In the genomic region with DNA sequence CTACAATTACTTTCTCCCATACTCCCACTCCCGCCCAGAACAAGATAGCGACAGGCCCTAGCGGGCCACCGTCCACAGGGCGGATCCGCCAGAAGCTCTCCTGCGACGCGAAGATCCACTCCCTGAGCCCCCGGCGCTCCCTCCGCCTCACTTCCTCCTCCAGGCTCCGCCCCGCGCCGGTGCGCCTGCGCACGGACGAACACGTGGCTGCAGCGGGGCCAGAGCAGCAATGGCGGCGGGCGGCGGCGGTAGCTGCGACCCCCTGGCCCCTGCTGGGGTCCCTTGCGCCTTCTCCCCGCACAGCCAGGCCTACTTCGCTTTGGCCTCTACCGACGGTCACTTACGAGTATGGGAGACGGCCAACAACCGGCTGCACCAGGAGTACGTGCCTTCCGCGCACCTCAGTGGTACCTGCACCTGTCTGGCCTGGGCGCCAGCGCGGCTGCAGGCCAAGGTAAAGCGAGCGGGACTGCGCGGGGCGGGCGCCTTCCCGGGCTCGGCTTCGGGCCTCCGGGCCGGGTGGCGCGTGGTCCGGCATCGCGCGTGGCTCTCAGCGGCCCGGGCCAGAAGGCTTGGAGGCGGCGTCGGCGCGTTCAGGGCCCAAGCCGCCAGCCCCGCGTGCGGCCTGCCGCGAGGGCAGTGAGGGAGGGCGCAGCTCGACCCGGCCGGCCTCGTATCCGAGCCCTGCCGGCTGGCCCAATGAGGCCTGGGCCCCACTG, we compare ENCODE assay signal across 8 cellular contexts. TPM values are rescaled to one million over a fixed set of nuclear protein-coding genes. Genes with fewer than 3 reads are reported as not detected.
DNase-seq lines count a peak whose midpoint lies in the region; FAIRE-seq and TF ChIP-seq lines count a peak whose summit lies in the region.

A gene with protein sequence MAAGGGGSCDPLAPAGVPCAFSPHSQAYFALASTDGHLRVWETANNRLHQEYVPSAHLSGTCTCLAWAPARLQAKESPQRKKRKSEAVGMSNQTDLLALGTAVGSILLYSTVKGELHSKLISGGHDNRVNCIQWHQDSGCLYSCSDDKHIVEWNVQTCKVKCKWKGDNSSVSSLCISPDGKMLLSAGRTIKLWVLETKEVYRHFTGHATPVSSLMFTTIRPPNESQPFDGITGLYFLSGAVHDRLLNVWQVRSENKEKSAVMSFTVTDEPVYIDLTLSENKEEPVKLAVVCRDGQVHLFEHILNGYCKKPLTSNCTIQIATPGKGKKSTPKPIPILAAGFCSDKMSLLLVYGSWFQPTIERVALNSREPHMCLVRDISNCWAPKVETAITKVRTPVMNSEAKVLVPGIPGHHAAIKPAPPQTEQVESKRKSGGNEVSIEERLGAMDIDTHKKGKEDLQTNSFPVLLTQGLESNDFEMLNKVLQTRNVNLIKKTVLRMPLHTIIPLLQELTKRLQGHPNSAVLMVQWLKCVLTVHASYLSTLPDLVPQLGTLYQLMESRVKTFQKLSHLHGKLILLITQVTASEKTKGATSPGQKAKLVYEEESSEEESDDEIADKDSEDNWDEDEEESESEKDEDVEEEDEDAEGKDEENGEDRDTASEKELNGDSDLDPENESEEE (plus strand): TSS at position 198 of the 719 bp plus-strand sequence. CDS start 32 bp downstream, at position 230.

- no peaks in the 10 kb centered on the region for H3K9me3 ChIP-seq in neutrophil

- CTCF ChIA-PET in HEK293T (lab: Yijun Ruan, JAX) = no interaction called here

- no peak for FAIRE-seq in frontal cortex (lab: Jason Lieb, UNC)

- DNase-seq in GF-D8 (lab: John Stamatoyannopoulos, UW) (peak; percentile 98), HEK293T (ENCODE audit: extremely low spot score) (peak; percentile 97), MV-4-11 (lab: John Stamatoyannopoulos, UW) (peak; percentile 99), SK-MEL-5 (ENCODE audit: low read depth, low spot score) (peak; percentile 100), frontal cortex (ENCODE audit: low spot score in 2 of 2) (peak; percentile 94 to 96), substantia nigra (lab: John Stamatoyannopoulos, UW) (peak; percentile 78 to 98 (median 94))
- DNase-seq in activated naive CD4-positive, alpha-beta T cell treated with Interleukin-2 at 50 U/mL for 16 hours = peak; percentile 98

- peak within 1 kb of the TSS; percentile 77 to 91 for H3K4me3 ChIP-seq in neutrophil (ENCODE audit: low read depth in 1 of 2, low read length in 1 of 2)

- TF ChIP-seq CTCF in neutrophil (IDR thresholded peaks at IDR 0.05) = peak; percentile 21

- peak within 1 kb of the TSS; percentile 74 for H3K27ac ChIP-seq in neutrophil
- H3K27ac ChIP-seq in substantia nigra (ENCODE audit: low read depth, low read length, poor library complexity, severe bottlenecking) = peak within 1 kb of the TSS; percentile 35

- no peaks in the 10 kb centered on the region for H3K36me3 ChIP-seq in neutrophil

- POLR2A ChIA-PET in HEK293T (lab: Yijun Ruan, JAX) = interaction anchor here (1.1 to 3.8 kb wide), 5 partner anchors 11 to 34 kb away, joined by 3 to 22 read pairs (median 4); a partner anchor contains a TSS

- in situ Hi-C loops in SK-MEL-5 (cut with HindIII; ENCODE audit: low pct_unique_long_range_greater_than_20kb, low sequenced_read_pairs) = no loop called here

- peaks cover 22% of the 10 kb centered on the region for H3K27me3 ChIP-seq in neutrophil

- peaks cover 10 to 12% of the 10 kb centered on the region in 2 experiments for H3K4me1 ChIP-seq in neutrophil (ENCODE audit: control insufficient read depth in 1 of 2, insufficient read depth in 1 of 2, low read depth in 1 of 2, low read length in 1 of 2)

TF ChIP-seq in HEK293T, 16 proteins besides CTCF, POLR2A, EP300 and RAD21:
- peak; percentile 68 for TF ChIP-seq L3MBTL2 (conservative IDR thresholded peaks at IDR 0.05)
- TF ChIP-seq ZNF384 (IDR thresholded peaks at IDR 0.05) = 0 out of 2 replicates have a peak, but pooled peaks have one; percentile 16
- TF ChIP-seq TARDBP (IDR thresholded peaks at IDR 0.05) = no peak
- TF ChIP-seq FOXM1 (IDR thresholded peaks at IDR 0.05; ENCODE audit: borderline replicate concordance) = 0 out of 2 replicates have a peak, but pooled peaks have one; percentile 57
- peak; percentile 62 for TF ChIP-seq NFRKB (IDR thresholded peaks at IDR 0.05)
- peak; percentile 68 for TF ChIP-seq ELF4 (IDR thresholded peaks at IDR 0.05)
- TF ChIP-seq, protein P1, sequence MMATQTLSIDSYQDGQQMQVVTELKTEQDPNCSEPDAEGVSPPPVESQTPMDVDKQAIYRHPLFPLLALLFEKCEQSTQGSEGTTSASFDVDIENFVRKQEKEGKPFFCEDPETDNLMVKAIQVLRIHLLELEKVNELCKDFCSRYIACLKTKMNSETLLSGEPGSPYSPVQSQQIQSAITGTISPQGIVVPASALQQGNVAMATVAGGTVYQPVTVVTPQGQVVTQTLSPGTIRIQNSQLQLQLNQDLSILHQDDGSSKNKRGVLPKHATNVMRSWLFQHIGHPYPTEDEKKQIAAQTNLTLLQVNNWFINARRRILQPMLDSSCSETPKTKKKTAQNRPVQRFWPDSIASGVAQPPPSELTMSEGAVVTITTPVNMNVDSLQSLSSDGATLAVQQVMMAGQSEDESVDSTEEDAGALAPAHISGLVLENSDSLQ (IDR thresholded peaks at IDR 0.05) = 0 out of 2 replicates have a peak, but pooled peaks have one; percentile 3
- no peak for TF ChIP-seq HDGF (IDR thresholded peaks at IDR 0.05; ENCODE audit: borderline replicate concordance)

RNA-seq across cellular contexts. Expression of the gene that starts here (rescaled TPM):
- 211 and 233 TPM in 2 replicates for total RNA-seq in SK-MEL-5 (2014; rRNA removed; shearing (Covaris generic))
- 62.8 and 99.5 TPM in 2 replicates for polyA plus RNA-seq in SK-MEL-5 (2015; cell fraction: cytosol; rRNA removed)
- 86.5 and 115 TPM in 2 replicates for polyA plus RNA-seq in SK-MEL-5 (2015; cell fraction: nucleus; rRNA removed)
- total RNA-seq in frontal cortex = 64.8 TPM

Comparison
In these comparisons a context has a peak if more than half of its experiments do, and no peak if none do; other contexts are left out.
1. Peak in every context shown above with its lines: DNase-seq, H3K4me3 ChIP-seq and H3K27ac ChIP-seq.